Comparison of ENCODE assay signal across 18 cellular contexts in genomic region chr18:3350021-3350420, GRCh38.
"Had no signal": no experiment of that assay in that cellular context is flagged by ENCODE, and none has a peak within 500 bp of the region (broad histone marks: within the 10 kb centered on the region; RNA-seq: fewer than 3 reads in every experiment).

No MANE protein-coding gene starts in this region.

- H3K36me3 ChIP-seq: esophagus muscularis mucosa, neutrophil, thyroid gland, upper lobe of left lung, uterus had no signal

- H3K9me3 ChIP-seq: esophagus muscularis mucosa, neutrophil, thyroid gland, upper lobe of left lung, uterus had no signal

- H3K4me1 ChIP-seq: thyroid gland, upper lobe of left lung, uterus had no signal

- H3K27me3 ChIP-seq: esophagus muscularis mucosa, neutrophil, thyroid gland, upper lobe of left lung, uterus had no signal

- H3K27ac ChIP-seq: esophagus muscularis mucosa, neutrophil, thyroid gland, upper lobe of left lung, uterus had no signal

- H3K4me3 Mint-ChIP-seq: naive thymus-derived CD4-positive, alpha-beta T cell; nephron progenitor cell had no signal

- ATAC-seq: left colon; left ventricle myocardium superior; naive thymus-derived CD4-positive, alpha-beta T cell; right cardiac atrium had no signal

- H3K36me3 Mint-ChIP-seq: naive thymus-derived CD4-positive, alpha-beta T cell had no signal

- H3K9me3 Mint-ChIP-seq: nephron progenitor cell had no signal

- DNase-seq: cortex of kidney; effector memory CD4-positive, alpha-beta T cell; foreskin fibroblast; left colon; left ventricle myocardium superior; naive thymus-derived CD4-positive, alpha-beta T cell; nephron progenitor cell; posterior cingulate gyrus; right cardiac atrium; small intestine; stimulated activated CD4-positive, alpha-beta T cell treated with anti-CD3 and anti-CD28 coated beads, Interleukin-2, amount 100 ng/mL, for 48 hours; stimulated activated naive CD4-positive, alpha-beta T cell treated with Interleukin-2 at 50 U/mL for 16 hours; thyroid gland; upper lobe of left lung; uterus had no signal

- H3K4me3 ChIP-seq: esophagus muscularis mucosa, lung, thyroid gland, upper lobe of left lung, uterus had no signal

- H3K27ac Mint-ChIP-seq: naive thymus-derived CD4-positive, alpha-beta T cell; nephron progenitor cell had no signal

- H3K4me1 Mint-ChIP-seq: naive thymus-derived CD4-positive, alpha-beta T cell had no signal
